23 cellular contexts compared by ENCODE assay signal in genomic region chr12:116126610-116127009, GRCh38.
DNase-seq lines count a peak whose midpoint lies in the region; ATAC-seq and TF ChIP-seq lines count a peak whose summit lies in the region.
"Had no signal": no experiment of that assay in that cellular context is flagged by ENCODE, and none has a peak within 500 bp of the region (broad histone marks: within the 10 kb centered on the region; RNA-seq: fewer than 3 reads in every experiment).

No MANE protein-coding gene starts in this region.

- H3K27ac ChIP-seq in smooth muscle cell (ENCODE audit: low read depth) = peak overlapping the region; percentile 73
- H3K27ac ChIP-seq: ovary had no signal

- H3K4me1 Mint-ChIP-seq in nephron progenitor cell = peaks cover 60% of the 10 kb centered on the region

- peaks cover 98% of the 10 kb centered on the region for H3K79me2 ChIP-seq in smooth muscle cell (ENCODE audit: low read depth)

- H3K36me3 ChIP-seq in adipocyte (ENCODE audit: control insufficient read depth, insufficient read depth, low read length, severe bottlenecking) (no peaks in the 10 kb centered on the region), smooth muscle cell (ENCODE audit: low read depth) (no peaks in the 10 kb centered on the region)
- H3K36me3 ChIP-seq: ovary, upper lobe of left lung had no signal

- peak overlapping the region; percentile 63 for H3K4me2 ChIP-seq in smooth muscle cell

- H3K9ac ChIP-seq in adipocyte (ENCODE audit: low read length) = no peak overlapping the region
- no peak overlapping the region for H3K9ac ChIP-seq in smooth muscle cell (ENCODE audit: low read depth)

- H3K36me3 Mint-ChIP-seq in nephron progenitor cell (ENCODE audit: low read depth) = no peaks in the 10 kb centered on the region
- H3K36me3 Mint-ChIP-seq: naive B cell had no signal

- H3K4me3 ChIP-seq in adipocyte (ENCODE audit: low read length) (no peak overlapping the region), fibroblast of the aortic adventitia (ENCODE audit: low read depth, low read length) (no peak overlapping the region), smooth muscle cell (no peak overlapping the region)
- H3K4me3 ChIP-seq: dorsolateral prefrontal cortex, ovary, upper lobe of left lung had no signal

- intact Hi-C loops in Right ventricle myocardium inferior (cut with DNase I) (no loop called here), cardiac septum (cut with DNase I) (no loop called here)

- H3K27me3 ChIP-seq in adipocyte (replicated peaks; ENCODE audit: control insufficient read depth, insufficient read depth, low read length) (no peaks in the 10 kb centered on the region), smooth muscle cell (ENCODE audit: low read depth) (no peaks in the 10 kb centered on the region)
- H3K27me3 ChIP-seq: dorsolateral prefrontal cortex, ovary, upper lobe of left lung had no signal

- no peaks in the 10 kb centered on the region for H3K27me3 Mint-ChIP-seq in nephron progenitor cell (ENCODE audit: low read depth, poor library complexity)
- H3K27me3 Mint-ChIP-seq: naive B cell had no signal

- H3K4me1 ChIP-seq in adipocyte (ENCODE audit: control insufficient read depth, insufficient read depth, low read length) (peaks cover 82% of the 10 kb centered on the region), smooth muscle cell (ENCODE audit: low read depth) (peaks cover 66% of the 10 kb centered on the region)

- H3K4me3 Mint-ChIP-seq in nephron progenitor cell = no peak overlapping the region
- H3K4me3 Mint-ChIP-seq: naive B cell had no signal

- no peak for DNase-seq in Right ventricle myocardium inferior (ENCODE audit: missing footprints)
- DNase-seq in cardiac septum (ENCODE audit: low spot score) = no peak
- DNase-seq in adipocyte (ENCODE audit: low read depth) = peak; percentile 84
- peak; percentile 74 for DNase-seq in fibroblast of the aortic adventitia (ENCODE audit: low read depth)
- DNase-seq in smooth muscle cell (lab: John Stamatoyannopoulos, UW; ENCODE audit: unreplicated experiment) = no peak
- no peak for DNase-seq in DMS 273 treated with DMSO at 0.1 percent for 48 hours (lab: John Stamatoyannopoulos, UW)
- no peak for DNase-seq in nephron progenitor cell
- DNase-seq in stimulated activated CD4-positive, alpha-beta T cell treated with anti-CD3 and anti-CD28 coated beads, Interleukin-2, amount 100 ng/mL, for 24 hours = no peak
- DNase-seq: activated CD4-positive, alpha-beta T cell treated with anti-CD3 and anti-CD28 coated beads for 1 hour; activated naive CD4-positive, alpha-beta T cell treated with Interleukin-2 at 50 U/mL for 16 hours; activated T-cell treated with anti-CD3 and anti-CD28 coated beads, Interleukin-2, amount 50 U/mL, for 1 hour; C1 segment of cervical spinal cord; central memory CD4-positive, alpha-beta T cell; dorsolateral prefrontal cortex; kidney glomerular epithelial cell; mesendoderm; naive B cell; NCI-H1436; NCI-H510A treated with DMSO at 0.1 percent for 48 hours; ovary; right cardiac atrium; stimulated activated CD8-positive, alpha-beta memory T cell treated with anti-CD3 and anti-CD28 coated beads, Interleukin-4, amount 100 ng/mL, for 48 hours had no signal

- no peaks in the 10 kb centered on the region for H3K9me3 ChIP-seq in adipocyte (ENCODE audit: control insufficient read depth, low read length)
- no peaks in the 10 kb centered on the region for H3K9me3 ChIP-seq in smooth muscle cell (replicated peaks; ENCODE audit: low read depth)
- H3K9me3 ChIP-seq: ovary, upper lobe of left lung had no signal

- no peak overlapping the region for H3K27ac Mint-ChIP-seq in nephron progenitor cell

- TF ChIP-seq CTCF in fibroblast of the aortic adventitia (IDR thresholded peaks at IDR 0.05; ENCODE audit: insufficient read depth, low read length) (no peak), smooth muscle cell (IDR thresholded peaks at IDR 0.05; ENCODE audit: borderline replicate concordance, insufficient read depth, poor library complexity, severe bottlenecking) (no peak), nephron progenitor cell (IDR thresholded peaks at IDR 0.05) (no peak)

- H4K20me1 ChIP-seq in smooth muscle cell (ENCODE audit: low read depth) = peaks cover 100% of the 10 kb centered on the region

- no peak overlapping the region for H2AFZ ChIP-seq in smooth muscle cell (ENCODE audit: low read depth)

- no peaks in the 10 kb centered on the region for H3K9me3 Mint-ChIP-seq in nephron progenitor cell
- H3K9me3 Mint-ChIP-seq: naive B cell had no signal

- ATAC-seq in Right ventricle myocardium inferior = peak; percentile 43

- peaks cover 20% of the 10 kb centered on the region for H3F3A ChIP-seq in smooth muscle cell (ENCODE audit: low read depth)

Comparison
In these comparisons a context has a peak if more than half of its experiments do, and no peak if none do; other contexts are left out.
1. DNase-seq: peak in adipocyte (single experiment) and fibroblast of the aortic adventitia (single experiment); none in Right ventricle myocardium inferior (single experiment), cardiac septum (single experiment), smooth muscle cell (single experiment), DMS 273 treated with DMSO at 0.1 percent for 48 hours (single experiment), nephron progenitor cell (single experiment) and stimulated activated CD4-positive, alpha-beta T cell treated with anti-CD3 and anti-CD28 coated beads, Interleukin-2, amount 100 ng/mL, for 24 hours (0 of 2).